In the genomic region with DNA sequence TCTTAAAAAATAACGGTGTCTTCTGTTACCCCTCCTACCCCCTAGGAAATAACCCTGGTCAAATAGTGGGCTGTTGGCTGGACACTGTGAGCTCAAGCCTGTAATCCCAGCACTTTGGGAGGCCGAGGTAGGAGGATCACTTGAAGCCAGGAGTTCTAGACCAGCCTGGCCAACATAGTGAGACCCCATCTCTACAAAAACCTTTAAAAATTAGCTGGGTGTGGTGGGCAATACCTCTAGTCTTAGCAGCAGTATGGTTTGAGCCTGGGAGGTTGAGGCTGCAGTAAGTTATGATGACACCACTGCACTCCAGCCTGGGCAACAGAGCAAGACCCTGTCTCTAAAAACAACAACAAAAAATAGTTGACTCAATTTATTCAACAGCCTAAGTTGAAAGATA, we compare ENCODE assay signal across 22 cellular contexts.
"Had no signal": no experiment of that assay in that cellular context is flagged by ENCODE, and none has a peak within 500 bp of the region (broad histone marks: within the 10 kb centered on the region; RNA-seq: fewer than 3 reads in every experiment).

No MANE protein-coding gene starts in this region.

- H3K36me3 ChIP-seq: colonic mucosa, esophagus squamous epithelium, gastrocnemius medialis, heart right ventricle, left lung, lower lobe of right lung had no signal

- H3K4me1 ChIP-seq: colonic mucosa, gastrocnemius medialis, left lung, lower lobe of right lung had no signal

- H3K4me3 ChIP-seq: colonic mucosa, dorsolateral prefrontal cortex, esophagus squamous epithelium, gastrocnemius medialis, heart right ventricle, left lung, lower lobe of right lung, mucosa of descending colon had no signal

- H3K4me3 Mint-ChIP-seq: mesothelial cell of epicardium; naive B cell; naive thymus-derived CD8-positive, alpha-beta T cell had no signal

- H3K27ac Mint-ChIP-seq: mesothelial cell of epicardium; naive B cell; naive thymus-derived CD8-positive, alpha-beta T cell had no signal

- DNase-seq: colonic mucosa; dermis blood vessel endothelial cell; dorsolateral prefrontal cortex; effector CD4-positive, alpha-beta T cell; effector memory CD4-positive, alpha-beta T cell; esophagus squamous epithelium; foreskin fibroblast; foreskin melanocyte; gastrocnemius medialis; glutamatergic neuron; head of caudate nucleus; heart right ventricle; hippocampal formation; left cardiac atrium; left lung; left ventricle myocardium superior; lower lobe of right lung; mesenchymal stem cell; mucosa of descending colon; naive B cell; naive thymus-derived CD8-positive, alpha-beta T cell had no signal

- H3K27ac ChIP-seq: colonic mucosa, dorsolateral prefrontal cortex, esophagus squamous epithelium, gastrocnemius medialis, heart right ventricle, left lung, lower lobe of right lung had no signal

- H3K9me3 ChIP-seq: colonic mucosa, esophagus squamous epithelium, gastrocnemius medialis, heart right ventricle, left lung, lower lobe of right lung, mucosa of descending colon had no signal

- H3K27me3 ChIP-seq: colonic mucosa, esophagus squamous epithelium, gastrocnemius medialis, heart right ventricle, left lung had no signal

- H3K36me3 Mint-ChIP-seq: mesothelial cell of epicardium; naive B cell; naive thymus-derived CD8-positive, alpha-beta T cell had no signal

- H3K9me3 Mint-ChIP-seq: mesothelial cell of epicardium; naive thymus-derived CD8-positive, alpha-beta T cell had no signal

- ATAC-seq: gastrocnemius medialis; heart right ventricle; left cardiac atrium; left lung; left ventricle myocardium superior; lower lobe of right lung; mucosa of descending colon; naive thymus-derived CD8-positive, alpha-beta T cell had no signal
